In genomic region chr2:44342854-44343253, GRCh38 we compare ENCODE assay signal across 9 cellular contexts. TPM values are rescaled to one million over a fixed set of nuclear protein-coding genes. Genes with fewer than 3 reads are reported as not detected.
DNase-seq lines count a peak whose midpoint lies in the region; ATAC-seq and TF ChIP-seq lines count a peak whose summit lies in the region.
"Had no signal": no experiment of that assay in that cellular context is flagged by ENCODE, and none has a peak within 500 bp of the region (broad histone marks: within the 10 kb centered on the region; RNA-seq: fewer than 3 reads in every experiment).

No MANE protein-coding gene starts in this region.

- H3K27me3 ChIP-seq in gastrocnemius medialis, result no peaks in the 10 kb centered on the region
- H3K27me3 ChIP-seq: spleen had no signal

- no peaks in the 10 kb centered on the region for H3K4me1 Mint-ChIP-seq in activated naive CD4-positive, alpha-beta T cell treated with anti-CD3 and anti-CD28 coated beads, Interleukin-2, amount 10 ng/mL, durations not matched to agents 7 days and 5 days

- in situ Hi-C loops in gastrocnemius medialis (cut with MboI; ENCODE audit: low sequenced_read_pairs in 4 of 4), result no loop called here

- intact Hi-C loops in gastrocnemius medialis (cut with DNase I; ENCODE audit: low total_unique reads), result loop anchor here (5.0 kb wide), 1 partner anchor 301 kb away; no protein-coding TSS in a partner anchor

- peaks cover 20% of the 10 kb centered on the region for H3K36me3 Mint-ChIP-seq in activated naive CD4-positive, alpha-beta T cell treated with anti-CD3 and anti-CD28 coated beads, Interleukin-2, amount 10 ng/mL, durations not matched to agents 7 days and 5 days

- no peaks in the 10 kb centered on the region for H3K9me3 Mint-ChIP-seq in activated naive CD4-positive, alpha-beta T cell treated with anti-CD3 and anti-CD28 coated beads, Interleukin-2, amount 10 ng/mL, durations not matched to agents 7 days and 5 days

- DNase-seq in activated naive CD4-positive, alpha-beta T cell treated with anti-CD3 and anti-CD28 coated beads, Interleukin-2, amount 10 ng/mL, durations not matched to agents 7 days and 5 days, result peak; percentile 50
- no peak for DNase-seq in activated naive CD4-positive, alpha-beta T cell (lab: John Stamatoyannopoulos, UW)
- DNase-seq in NCI-H1694 (lab: John Stamatoyannopoulos, UW) (peak; percentile 51), dermis microvascular lymphatic vessel endothelial cell (ENCODE audit: low read depth in 2 of 2) (peak; percentile 27 to 42), gastrocnemius medialis (no peak), hypothalamus (lab: John Stamatoyannopoulos, UW) (no peak), NCI-H1092 (lab: John Stamatoyannopoulos, UW) (no peak)
- DNase-seq: spleen had no signal

- peaks cover 4 to 7% of the 10 kb centered on the region in 2 donors for H3K4me1 ChIP-seq in gastrocnemius medialis
- H3K4me1 ChIP-seq: spleen had no signal

- no peak overlapping the region for H3K4me3 ChIP-seq in gastrocnemius medialis
- H3K4me3 ChIP-seq: spleen had no signal

- peaks cover 0 to 58% of the 10 kb centered on the region in 2 donors for H3K36me3 ChIP-seq in gastrocnemius medialis

- no peak overlapping the region for H3K27ac Mint-ChIP-seq in activated naive CD4-positive, alpha-beta T cell treated with anti-CD3 and anti-CD28 coated beads, Interleukin-2, amount 10 ng/mL, durations not matched to agents 7 days and 5 days

- ATAC-seq in gastrocnemius medialis (peak in 1 of 2 donors; percentile 44), GM18858 (IDR thresholded peaks at IDR 0.05; ENCODE audit: unreplicated experiment) (no peak)

- no peaks in the 10 kb centered on the region for H3K27me3 Mint-ChIP-seq in activated naive CD4-positive, alpha-beta T cell treated with anti-CD3 and anti-CD28 coated beads, Interleukin-2, amount 10 ng/mL, durations not matched to agents 7 days and 5 days

- CTCF ChIA-PET in activated naive CD4-positive, alpha-beta T cell treated with anti-CD3 and anti-CD28 coated beads, Interleukin-2, amount 10 ng/mL, durations not matched to agents 7 days and 5 days (lab: Charles Lee), result interaction anchor here (0.8 to 2.4 kb wide), 8 partner anchors 10 to 299 kb away, joined by 3 to 20 read pairs (median 5); no protein-coding TSS in a partner anchor

- H3K27ac ChIP-seq in gastrocnemius medialis, result no peak overlapping the region
- H3K27ac ChIP-seq: spleen had no signal

- no peaks in the 10 kb centered on the region for H3K9me3 ChIP-seq in gastrocnemius medialis
- H3K9me3 ChIP-seq: spleen had no signal

- TF ChIP-seq POLR2A in gastrocnemius medialis (IDR thresholded peaks at IDR 0.05), result no peak

- H3K4me3 Mint-ChIP-seq in activated naive CD4-positive, alpha-beta T cell treated with anti-CD3 and anti-CD28 coated beads, Interleukin-2, amount 10 ng/mL, durations not matched to agents 7 days and 5 days, result no peak overlapping the region

- peak in 3 of 5 experiments; percentile 20 to 29 (median 27) for TF ChIP-seq CTCF in gastrocnemius medialis (IDR thresholded peaks at IDR 0.05 in 4 of 5, conservative IDR thresholded peaks at IDR 0.05 in 1 of 5)

RNA-seq across cellular contexts. Expression of gene PREPL, which starts 18.4 kb away (rescaled TPM):
- 11.4 and 12.0 TPM in 2 replicates for total RNA-seq in dermis microvascular lymphatic vessel endothelial cell
- 10 to 100 TPM; 27.3 to 60.0 (median 52.3) TPM for total RNA-seq in gastrocnemius medialis

RNA-seq across cellular contexts. Expression of gene CAMKMT, which starts 18.9 kb away (rescaled TPM):
- total RNA-seq in dermis microvascular lymphatic vessel endothelial cell, result 2.4 and 2.8 TPM in 2 replicates
- total RNA-seq in gastrocnemius medialis, result 1 to 10 TPM; 2.6 to 9.5 (median 5.2) TPM

Comparison
In these comparisons a context has a peak if more than half of its experiments do, and no peak if none do; other contexts are left out.
1. DNase-seq: peak in activated naive CD4-positive, alpha-beta T cell treated with anti-CD3 and anti-CD28 coated beads, Interleukin-2, amount 10 ng/mL, durations not matched to agents 7 days and 5 days (single experiment), NCI-H1694 (single experiment) and dermis microvascular lymphatic vessel endothelial cell (2 of 2); none in activated naive CD4-positive, alpha-beta T cell (0 of 4), gastrocnemius medialis (0 of 2), hypothalamus (0 of 51) and NCI-H1092 (single experiment).